29 cellular contexts compared by ENCODE assay signal in the genomic region with DNA sequence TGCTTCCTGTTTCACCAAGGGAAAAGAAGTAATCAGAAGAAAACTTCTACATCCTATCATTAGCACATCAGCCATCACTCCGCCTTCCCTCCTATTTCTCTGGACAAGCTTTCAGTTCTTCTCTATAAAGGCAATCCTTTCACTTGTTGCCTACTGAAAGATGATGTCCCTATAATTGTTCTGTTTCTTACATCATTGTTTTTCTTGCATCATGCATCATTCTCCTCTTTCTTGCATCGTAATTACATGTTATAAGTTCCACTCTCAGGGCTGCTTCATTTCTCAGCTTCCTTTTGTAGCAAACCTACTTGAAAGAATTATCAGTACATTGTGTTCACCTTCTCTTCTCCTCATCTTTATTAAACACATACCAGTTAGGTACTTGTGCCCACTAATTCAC. TPM values are rescaled to one million over a fixed set of nuclear protein-coding genes. Genes with fewer than 3 reads are reported as not detected.
A peak's percentile ranks its signal among the peaks of the same experiment; 100 is the strongest.
DNase-seq lines count a peak whose midpoint lies in the region; ATAC-seq, FAIRE-seq and TF ChIP-seq lines count a peak whose summit lies in the region.
"Had no signal": no experiment of that assay in that cellular context is flagged by ENCODE, and none has a peak within 500 bp of the region (broad histone marks: within the 10 kb centered on the region; RNA-seq: fewer than 3 reads in every experiment).

No MANE protein-coding gene starts in this region.

- H4K20me1 ChIP-seq in keratinocyte (ENCODE audit: control insufficient read depth, extremely low read depth, insufficient read depth, low read length), result no peaks in the 10 kb centered on the region

- no peak overlapping the region for H2AFZ ChIP-seq in keratinocyte (ENCODE audit: control insufficient read depth, low read length)
- H2AFZ ChIP-seq: neural progenitor cell, PC-9 had no signal

- no peak for FAIRE-seq in keratinocyte (lab: Jason Lieb, UNC)
- FAIRE-seq in RCC 7860 (lab: Jason Lieb, UNC), result no peak

- H3K27me3 Mint-ChIP-seq in activated T-cell treated with anti-CD3 and anti-CD28 coated beads, Interleukin-2, amount 50 U/mL, for 24 hours, result no peaks in the 10 kb centered on the region
- H3K27me3 Mint-ChIP-seq in activated T-helper 2 cell treated with anti-CD3 and anti-CD28 coated beads, Interferon-gamma antibody, Interleukin-2, Interleukin-4, amounts not matched to agents 10 μg/mL and 5 μg/mL and 100 μg/mL, durations not matched to agents 14 hours and 24 hours and 36 hours (ENCODE audit: low read depth), result no peaks in the 10 kb centered on the region
- peaks cover 0 to 3% (median 0%) of the 10 kb centered on the region in 3 donors for H3K27me3 Mint-ChIP-seq in CD14-positive monocyte (ENCODE audit: low read depth in 3 of 3)
- no peaks in the 10 kb centered on the region for H3K27me3 Mint-ChIP-seq in natural killer cell treated with Interleukin-12 subunit alpha and Interleukin-12 subunit beta and Interleukin-15 and Interleukin-18, amount 100 ng/mL, for 72 hours
- H3K27me3 Mint-ChIP-seq: activated naive CD4-positive, alpha-beta T cell treated with anti-CD3 and anti-CD28 coated beads, Interleukin-2, amount 50 U/mL, for 24 hours; CD8-positive, alpha-beta memory T cell; type B pancreatic cell had no signal

- H3K36me3 Mint-ChIP-seq in activated T-cell treated with anti-CD3 and anti-CD28 coated beads, Interleukin-2, amount 50 U/mL, for 24 hours (ENCODE audit: low read depth), result peaks cover 67% of the 10 kb centered on the region
- H3K36me3 Mint-ChIP-seq in activated T-helper 2 cell treated with anti-CD3 and anti-CD28 coated beads, Interferon-gamma antibody, Interleukin-2, Interleukin-4, amounts not matched to agents 10 μg/mL and 5 μg/mL and 100 μg/mL, durations not matched to agents 14 hours and 24 hours and 36 hours (ENCODE audit: low read depth), result peaks cover 54% of the 10 kb centered on the region
- peaks cover 44 to 60% of the 10 kb centered on the region in 2 donors for H3K36me3 Mint-ChIP-seq in CD14-positive monocyte
- peaks cover 22% of the 10 kb centered on the region for H3K36me3 Mint-ChIP-seq in natural killer cell treated with Interleukin-12 subunit alpha and Interleukin-12 subunit beta and Interleukin-15 and Interleukin-18, amount 100 ng/mL, for 72 hours

- ATAC-seq in natural killer cell treated with Interleukin-12 subunit alpha and Interleukin-12 subunit beta and Interleukin-15 and Interleukin-18, amount 100 ng/mL, for 72 hours, result no peak
- ATAC-seq: left lobe of liver, SK-N-SH treated with all-trans-retinoic acid at 6 μM for 48 hours had no signal

- no peak overlapping the region for H3K4me3 Mint-ChIP-seq in activated T-cell treated with anti-CD3 and anti-CD28 coated beads, Interleukin-2, amount 50 U/mL, for 24 hours
- no peak overlapping the region for H3K4me3 Mint-ChIP-seq in activated T-helper 2 cell treated with anti-CD3 and anti-CD28 coated beads, Interferon-gamma antibody, Interleukin-2, Interleukin-4, amounts not matched to agents 10 μg/mL and 5 μg/mL and 100 μg/mL, durations not matched to agents 14 hours and 24 hours and 36 hours (ENCODE audit: low read depth)
- no peak overlapping the region for H3K4me3 Mint-ChIP-seq in CD14-positive monocyte
- H3K4me3 Mint-ChIP-seq in natural killer cell treated with Interleukin-12 subunit alpha and Interleukin-12 subunit beta and Interleukin-15 and Interleukin-18, amount 100 ng/mL, for 72 hours, result no peak overlapping the region
- H3K4me3 Mint-ChIP-seq: activated naive CD4-positive, alpha-beta T cell treated with anti-CD3 and anti-CD28 coated beads, Interleukin-2, amount 50 U/mL, for 24 hours; HFFc6; neural progenitor cell; T-helper 1 cell treated with Interleukin-12 subunit alpha and Interleukin-12 subunit beta and Interleukin-4 antibody, amounts not matched to agents 30 μg/mL and 1 μg/mL, for 36 hours; type B pancreatic cell had no signal

- no peak for DNase-seq in activated T-cell treated with anti-CD3 and anti-CD28 coated beads, Interleukin-2, amount 50 U/mL, for 24 hours
- no peak for DNase-seq in activated T-cell treated with anti-CD3 and anti-CD28 coated beads, Interleukin-2, amount 50 U/mL, for 48 hours
- DNase-seq in MV-4-11 (lab: John Stamatoyannopoulos, UW) (peak; percentile 26), keratinocyte (ENCODE audit: low read depth, low spot score) (no peak), CD14-positive monocyte (ENCODE audit: low spot score) (no peak), RCC 7860 (ENCODE audit: low spot score) (no peak)
- no peak for DNase-seq in activated T-helper 2 cell treated with anti-CD3 and anti-CD28 coated beads, Interferon-gamma antibody, Interleukin-2, Interleukin-4, amounts not matched to agents 10 μg/mL and 5 μg/mL and 100 μg/mL, durations not matched to agents 14 hours and 24 hours and 36 hours (ENCODE audit: low spot score)
- no peak for DNase-seq in natural killer cell treated with Interleukin-12 subunit alpha and Interleukin-12 subunit beta and Interleukin-15 and Interleukin-18, amount 100 ng/mL, for 72 hours (ENCODE audit: low spot score)
- DNase-seq: activated CD4-positive, alpha-beta T cell treated with anti-CD3 and anti-CD28 coated beads for 1 hour; CD8-positive, alpha-beta memory T cell; cortex of kidney; effector memory CD4-positive, alpha-beta T cell; glutamatergic neuron; GOT3; HFFc6; NCI-H1092 treated with DMSO at 0.1 percent for 48 hours; NCI-H1694 treated with DMSO at 0.1 percent for 48 hours; NCI-H526 treated with DMSO at 0.1 percent for 48 hours; PC-9; Right ventricle myocardium superior had no signal

- no peaks in the 10 kb centered on the region for H3K27me3 ChIP-seq in keratinocyte (ENCODE audit: control insufficient read depth, extremely low read depth, insufficient read depth, low read length)
- H3K27me3 ChIP-seq: ascending aorta, cardiac muscle cell, neural progenitor cell, right atrium auricular region had no signal

- no peaks in the 10 kb centered on the region for H3K4me1 ChIP-seq in keratinocyte (ENCODE audit: control insufficient read depth, extremely low read depth, insufficient read depth, low read length)
- H3K4me1 ChIP-seq: ascending aorta, neural progenitor cell, right atrium auricular region had no signal

- intact Hi-C loops in activated T-helper 2 cell treated with anti-CD3 and anti-CD28 coated beads, Interferon-gamma antibody, Interleukin-2, Interleukin-4, amounts not matched to agents 10 μg/mL and 5 μg/mL and 100 μg/mL, durations not matched to agents 14 hours and 24 hours and 36 hours (cut with micrococcal nuclease), result no loop called here
- intact Hi-C loops in CD14-positive monocyte (cut with micrococcal nuclease), result no loop called here

- dilution Hi-C loops in keratinocyte (cut with MboI; ENCODE audit: extremely low pct_ligation_motif_present, low sequenced_read_pairs), result no loop called here

- H3K79me2 ChIP-seq in keratinocyte (ENCODE audit: control insufficient read depth, insufficient read depth, low read length), result peaks cover 12% of the 10 kb centered on the region

- no peak overlapping the region for H3K9ac ChIP-seq in keratinocyte (ENCODE audit: control insufficient read depth, extremely low read depth, insufficient read depth, low read length)
- H3K9ac ChIP-seq: neural progenitor cell had no signal

- no peaks in the 10 kb centered on the region for H3K9me1 ChIP-seq in keratinocyte (ENCODE audit: control insufficient read depth, extremely low read depth, insufficient read depth, low read length)

- H3K4me2 ChIP-seq in keratinocyte (ENCODE audit: control insufficient read depth, extremely low read depth, insufficient read depth, low read depth, low read length), result no peak overlapping the region
- H3K4me2 ChIP-seq: neural progenitor cell, PC-9 had no signal

- peaks cover 25% of the 10 kb centered on the region for H3K4me1 Mint-ChIP-seq in activated T-cell treated with anti-CD3 and anti-CD28 coated beads, Interleukin-2, amount 50 U/mL, for 24 hours (ENCODE audit: low read depth)
- peaks cover 14% of the 10 kb centered on the region for H3K4me1 Mint-ChIP-seq in activated T-helper 2 cell treated with anti-CD3 and anti-CD28 coated beads, Interferon-gamma antibody, Interleukin-2, Interleukin-4, amounts not matched to agents 10 μg/mL and 5 μg/mL and 100 μg/mL, durations not matched to agents 14 hours and 24 hours and 36 hours (ENCODE audit: low read depth)
- H3K4me1 Mint-ChIP-seq in CD14-positive monocyte, result peaks cover 3% of the 10 kb centered on the region
- H3K4me1 Mint-ChIP-seq in natural killer cell treated with Interleukin-12 subunit alpha and Interleukin-12 subunit beta and Interleukin-15 and Interleukin-18, amount 100 ng/mL, for 72 hours (ENCODE audit: low read depth in 2 of 2), result peaks cover 19 to 22% of the 10 kb centered on the region in 2 donors

- no peaks in the 10 kb centered on the region for H3K9me3 ChIP-seq in keratinocyte (ENCODE audit: control insufficient read depth, low read depth, low read length)
- H3K9me3 ChIP-seq: ascending aorta, right atrium auricular region had no signal

- peak overlapping the region; percentile 15 for H3K27ac Mint-ChIP-seq in activated T-cell treated with anti-CD3 and anti-CD28 coated beads, Interleukin-2, amount 50 U/mL, for 24 hours
- peak overlapping the region; percentile 13 for H3K27ac Mint-ChIP-seq in activated T-helper 2 cell treated with anti-CD3 and anti-CD28 coated beads, Interferon-gamma antibody, Interleukin-2, Interleukin-4, amounts not matched to agents 10 μg/mL and 5 μg/mL and 100 μg/mL, durations not matched to agents 14 hours and 24 hours and 36 hours
- no peak overlapping the region for H3K27ac Mint-ChIP-seq in CD14-positive monocyte
- peak overlapping the region in 1 of 2 donors; percentile 1 for H3K27ac Mint-ChIP-seq in natural killer cell treated with Interleukin-12 subunit alpha and Interleukin-12 subunit beta and Interleukin-15 and Interleukin-18, amount 100 ng/mL, for 72 hours
- H3K27ac Mint-ChIP-seq: activated naive CD4-positive, alpha-beta T cell treated with anti-CD3 and anti-CD28 coated beads, Interleukin-2, amount 50 U/mL, for 24 hours; HFFc6; neural progenitor cell; T-helper 1 cell treated with Interleukin-12 subunit alpha and Interleukin-12 subunit beta and Interleukin-4 antibody, amounts not matched to agents 30 μg/mL and 1 μg/mL, for 36 hours; type B pancreatic cell had no signal

- H3K4me3 ChIP-seq in keratinocyte (ENCODE audit: control insufficient read depth in 2 of 3, extremely low read depth in 1 of 3, insufficient read depth in 2 of 3, low read depth in 1 of 3, low read length in 3 of 3), result no peak overlapping the region
- H3K4me3 ChIP-seq: ascending aorta, cardiac muscle cell, neural progenitor cell, PC-9, right atrium auricular region had no signal

- TF ChIP-seq CTCF in keratinocyte (optimal IDR thresholded peaks at IDR 0.05 in 1 of 3, IDR thresholded peaks at IDR 0.05 in 1 of 3, conservative IDR thresholded peaks at IDR 0.05 in 1 of 3; ENCODE audit: extremely low read depth in 1 of 3, insufficient read depth in 2 of 3, low read length in 3 of 3) (no peak), CD14-positive monocyte (IDR thresholded peaks at IDR 0.05) (no peak)

- H3K27ac ChIP-seq in keratinocyte (ENCODE audit: control insufficient read depth, insufficient read depth, low read length), result peak overlapping the region; percentile 19
- H3K27ac ChIP-seq: ascending aorta, cardiac muscle cell, neural progenitor cell, PC-9, right atrium auricular region had no signal

- no peaks in the 10 kb centered on the region for H3K9me3 Mint-ChIP-seq in activated T-cell treated with anti-CD3 and anti-CD28 coated beads, Interleukin-2, amount 50 U/mL, for 24 hours
- no peaks in the 10 kb centered on the region for H3K9me3 Mint-ChIP-seq in activated T-helper 2 cell treated with anti-CD3 and anti-CD28 coated beads, Interferon-gamma antibody, Interleukin-2, Interleukin-4, amounts not matched to agents 10 μg/mL and 5 μg/mL and 100 μg/mL, durations not matched to agents 14 hours and 24 hours and 36 hours
- no peaks in the 10 kb centered on the region for H3K9me3 Mint-ChIP-seq in CD14-positive monocyte
- no peaks in the 10 kb centered on the region for H3K9me3 Mint-ChIP-seq in natural killer cell treated with Interleukin-12 subunit alpha and Interleukin-12 subunit beta and Interleukin-15 and Interleukin-18, amount 100 ng/mL, for 72 hours
- H3K9me3 Mint-ChIP-seq: activated naive CD4-positive, alpha-beta T cell treated with anti-CD3 and anti-CD28 coated beads, Interleukin-2, amount 50 U/mL, for 24 hours; CD8-positive, alpha-beta memory T cell; HFFc6; neural progenitor cell; T-helper 1 cell treated with Interleukin-12 subunit alpha and Interleukin-12 subunit beta and Interleukin-4 antibody, amounts not matched to agents 30 μg/mL and 1 μg/mL, for 36 hours; type B pancreatic cell had no signal

- H3K36me3 ChIP-seq in keratinocyte (ENCODE audit: control insufficient read depth in 2 of 2, extremely low read depth in 1 of 2, insufficient read depth in 2 of 2, low read length in 2 of 2), result peaks cover 4 to 21% of the 10 kb centered on the region in 2 experiments

RNA-seq across cellular contexts. Expression of a gene that starts 7.2 kb away (rescaled TPM):
- total RNA-seq in activated T-helper 2 cell treated with anti-CD3 and anti-CD28 coated beads, Interferon-gamma antibody, Interleukin-2, Interleukin-4, amounts not matched to agents 10 μg/mL and 5 μg/mL and 100 μg/mL, durations not matched to agents 14 hours and 24 hours and 36 hours, result 20.8 and 22.2 TPM in 2 replicates
- 19.9 to 32.1 TPM (median 22.9 TPM) in 3 replicates for polyA plus RNA-seq in keratinocyte
- polyA plus RNA-seq in keratinocyte (2011; ENCODE audit: low read depth), result 2.5 TPM
- polyA plus RNA-seq in keratinocyte (2011; cell fraction: cytosol; rRNA removed), result 7.6 and 15.5 TPM in 2 replicates
- polyA plus RNA-seq in keratinocyte (2011; cell fraction: nucleus; rRNA removed), result 29.6 and 39.9 TPM in 2 replicates
- 6.6 and 13.3 TPM in 2 replicates for polyA plus RNA-seq in keratinocyte (2012; ENCODE audit: low replicate concordance)
- polyA minus RNA-seq in keratinocyte, result 9.1 to 43.2 TPM (median 23.9 TPM) in 3 replicates
- 10.7 TPM for polyA minus RNA-seq in keratinocyte (2011; cell fraction: cytosol; rRNA and poly(A)+ RNA removed)
- 34.9 and 64.9 TPM in 2 replicates for polyA minus RNA-seq in keratinocyte (2011; cell fraction: nucleus; rRNA and poly(A)+ RNA removed)
- polyA plus RNA-seq in CD14-positive monocyte, result 10 to 100 TPM in 1 of 2 donors, 1 to 10 TPM in 1; 8.6 to 12.2 TPM
- 10 to 100 TPM; 19.4 to 28.9 TPM for total RNA-seq in natural killer cell treated with Interleukin-12 subunit alpha and Interleukin-12 subunit beta and Interleukin-15 and Interleukin-18, amount 100 ng/mL, for 72 hours

Comparison
In these comparisons a context has a peak if more than half of its experiments do, and no peak if none do; other contexts are left out.
1. H3K27ac Mint-ChIP-seq: peak in activated T-cell treated with anti-CD3 and anti-CD28 coated beads, Interleukin-2, amount 50 U/mL, for 24 hours (single experiment) and activated T-helper 2 cell treated with anti-CD3 and anti-CD28 coated beads, Interferon-gamma antibody, Interleukin-2, Interleukin-4, amounts not matched to agents 10 μg/mL and 5 μg/mL and 100 μg/mL, durations not matched to agents 14 hours and 24 hours and 36 hours (single experiment); none in CD14-positive monocyte (0 of 7).